15 cellular contexts compared by ENCODE assay signal in genomic region chr1:167328306-167328705, GRCh38.
DNase-seq lines count a peak whose midpoint lies in the region; ATAC-seq and TF ChIP-seq lines count a peak whose summit lies in the region.
"Had no signal": no experiment of that assay in that cellular context is flagged by ENCODE, and none has a peak within 500 bp of the region (broad histone marks: within the 10 kb centered on the region; RNA-seq: fewer than 3 reads in every experiment).

No MANE protein-coding gene starts in this region.

- 69 to 88% (median 83%) methylated on average over 3 of the region's 3 CpGs for WGBS in stomach, 5 donors

- H3K4me3 ChIP-seq in GM06990 (replicated peaks; ENCODE audit: low read depth, low read length): peak overlapping the region; percentile 44
- peak overlapping the region; percentile 53 for H3K4me3 ChIP-seq in iPS-20b (ENCODE audit: low read length)
- no peak overlapping the region for H3K4me3 ChIP-seq in stomach
- H3K4me3 ChIP-seq: hepatocyte, uterus had no signal

- TF ChIP-seq POLR2A in stomach (IDR thresholded peaks at IDR 0.05): no peak

- DNase-seq in GM06990 (ENCODE audit: extremely low read depth, insufficient read length) (no peak), NCI-H82 treated with DMSO at 0.1 percent for 48 hours (lab: John Stamatoyannopoulos, UW; ENCODE audit: unreplicated experiment) (peak; percentile 98), stomach (no peak), mesenteric fat pad (ENCODE audit: low spot score) (no peak), kidney glomerular epithelial cell (lab: John Stamatoyannopoulos, UW) (no peak)
- DNase-seq: DND-41; esophagus squamous epithelium; NCI-H1048; NCI-H446; stimulated activated CD8-positive, alpha-beta memory T cell treated with anti-CD3 and anti-CD28 coated beads, Interleukin-4, amount 100 ng/mL, for 48 hours; uterus had no signal

- no peak for TF ChIP-seq EP300 in stomach (IDR thresholded peaks at IDR 0.05)

- peaks cover 21% of the 10 kb centered on the region; the same call in 1 of the 2 replicates for H3K4me1 ChIP-seq in iPS-20b (ENCODE audit: insufficient read depth, low read length)
- peaks cover 0 to 30% (median 6%) of the 10 kb centered on the region in 4 donors for H3K4me1 ChIP-seq in stomach
- H3K4me1 ChIP-seq: uterus had no signal

- peak; percentile 1 for ATAC-seq in HG02678 (IDR thresholded peaks at IDR 0.05; ENCODE audit: unreplicated experiment)
- ATAC-seq in GM21390 (IDR thresholded peaks at IDR 0.05; ENCODE audit: unreplicated experiment): no peak

- H3K9ac ChIP-seq in iPS-20b (ENCODE audit: low read depth, low read length): 0 out of 2 replicates have a peak overlapping the region, but pooled peaks have one; percentile 15

- intact Hi-C loops in stomach (cut with DNase I; ENCODE audit: low total_unique reads): no loop called here

- no peaks in the 10 kb centered on the region for H3K27me3 ChIP-seq in GM06990 (replicated peaks; ENCODE audit: control insufficient read depth, insufficient read depth, low read length)
- no peaks in the 10 kb centered on the region for H3K27me3 ChIP-seq in iPS-20b (ENCODE audit: insufficient read depth, low read length)
- no peaks in the 10 kb centered on the region for H3K27me3 ChIP-seq in stomach
- H3K27me3 ChIP-seq: esophagus squamous epithelium, hepatocyte, uterus had no signal

- H3K36me3 ChIP-seq in GM06990 (ENCODE audit: control insufficient read depth, insufficient read depth, low read length) (no peaks in the 10 kb centered on the region), iPS-20b (ENCODE audit: insufficient read depth, low read depth, low read length) (peaks cover 18% of the 10 kb centered on the region), stomach (peaks cover 4 to 27% (median 9%) of the 10 kb centered on the region in 4 donors)
- H3K36me3 ChIP-seq: uterus had no signal

- TF ChIP-seq CTCF in GM06990 (IDR thresholded peaks at IDR 0.05; ENCODE audit: insufficient read depth, low read length, poor library complexity, severe bottlenecking) (no peak), stomach (IDR thresholded peaks at IDR 0.05) (no peak)

- peaks cover 10% of the 10 kb centered on the region for H3K9me3 ChIP-seq in iPS-20b (ENCODE audit: insufficient read depth, low read depth, low read length)
- H3K9me3 ChIP-seq in stomach: peaks cover 5 to 14% (median 10%) of the 10 kb centered on the region in 4 donors

- H3K27ac ChIP-seq in iPS-20b (ENCODE audit: low read length) (no peak overlapping the region), stomach (no peak overlapping the region)
- H3K27ac ChIP-seq: esophagus squamous epithelium, hepatocyte, uterus had no signal

Comparison
In these comparisons a context has a peak if more than half of its experiments do, and no peak if none do; other contexts are left out.
1. H3K4me3 ChIP-seq: peak in GM06990 (single experiment) and iPS-20b (single experiment); none in stomach (0 of 4).